ENCODE assay signal across 8 cellular contexts in the genomic region with DNA sequence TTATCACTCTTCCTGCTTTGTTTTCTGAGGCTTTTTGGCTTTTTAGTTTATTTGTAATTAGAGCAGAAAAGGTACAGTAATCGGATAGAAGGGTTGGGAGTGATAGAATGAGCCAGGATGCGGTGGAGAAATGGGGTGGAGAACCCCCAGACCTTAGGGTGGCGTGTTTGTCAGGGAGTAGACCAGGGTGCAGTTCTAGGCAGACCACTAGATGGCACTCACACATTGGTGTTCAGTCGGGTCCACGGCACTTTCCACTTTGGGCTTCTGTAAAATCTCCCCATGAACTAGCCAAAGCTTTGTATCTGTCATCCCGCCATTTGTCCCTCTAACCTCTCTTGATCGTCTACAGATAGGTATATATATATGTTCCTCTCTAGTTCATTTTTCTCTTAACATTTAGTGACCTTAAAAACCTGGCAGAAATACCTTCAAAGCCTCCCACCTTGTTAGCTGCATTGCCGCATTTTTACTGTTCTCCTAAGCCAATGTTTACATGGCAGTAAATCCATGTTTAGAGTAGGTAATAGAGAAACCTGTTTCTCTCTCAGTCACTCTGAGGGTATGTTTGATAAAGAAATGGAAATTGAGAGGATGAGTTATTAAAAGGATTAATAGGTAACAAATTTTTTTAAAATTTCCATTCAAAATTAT. TPM values are rescaled to one million over a fixed set of nuclear protein-coding genes. Genes with fewer than 3 reads are reported as not detected.
DNase-seq lines count a peak whose midpoint lies in the region; TF ChIP-seq lines count a peak whose summit lies in the region.

No MANE protein-coding gene starts in this region.

- 13 to 17% (median 16%) methylated on average over 8 of the region's 8 CpGs for WGBS in ovary, 3 donors

- intact Hi-C loops in activated naive CD4-positive, alpha-beta T cell treated with anti-CD3 and anti-CD28 coated beads for 36 hours (cut with micrococcal nuclease): loop anchor here (1.0 to 10.0 kb wide), 16 partner anchors 51 to 1971 kb away; a partner anchor contains a TSS
- intact Hi-C loops in ovary (cut with DNase I): loop anchor here in 3 of 4 donors (5.0 to 10.0 kb wide), 4 partner anchors 579 to 1469 kb away; no protein-coding TSS in a partner anchor

- H3K27ac ChIP-seq in ovary: no peak overlapping the region

- H3K27me3 Mint-ChIP-seq in activated naive CD4-positive, alpha-beta T cell treated with anti-CD3 and anti-CD28 coated beads for 36 hours (ENCODE audit: low read depth): no peaks in the 10 kb centered on the region
- H3K27me3 Mint-ChIP-seq in type B pancreatic cell: peaks cover 25% of the 10 kb centered on the region

- H3K36me3 ChIP-seq in HAP-1 (replicated peaks) (no peaks in the 10 kb centered on the region), ovary (no peaks in the 10 kb centered on the region)

- in situ Hi-C loops in HAP-1 (cut with MboI; ENCODE audit: low sequenced_read_pairs): loop anchor here (10.0 kb wide), 2 partner anchors 579 to 859 kb away; no protein-coding TSS in a partner anchor

- no peak overlapping the region for H3K27ac Mint-ChIP-seq in activated naive CD4-positive, alpha-beta T cell treated with anti-CD3 and anti-CD28 coated beads for 36 hours
- peak overlapping the region; percentile 2 for H3K27ac Mint-ChIP-seq in type B pancreatic cell

- peak overlapping the region; percentile 39 for H3K4me3 Mint-ChIP-seq in activated naive CD4-positive, alpha-beta T cell treated with anti-CD3 and anti-CD28 coated beads for 36 hours
- H3K4me3 Mint-ChIP-seq in type B pancreatic cell: peak overlapping the region; percentile 70

- no peak for TF ChIP-seq POLR2A in ovary (IDR thresholded peaks at IDR 0.05)

- no peaks in the 10 kb centered on the region for H3K9me3 Mint-ChIP-seq in activated naive CD4-positive, alpha-beta T cell treated with anti-CD3 and anti-CD28 coated beads for 36 hours
- H3K9me3 Mint-ChIP-seq in type B pancreatic cell: no peaks in the 10 kb centered on the region

- no peaks in the 10 kb centered on the region for H3K36me3 Mint-ChIP-seq in activated naive CD4-positive, alpha-beta T cell treated with anti-CD3 and anti-CD28 coated beads for 36 hours (ENCODE audit: low read depth)
- no peaks in the 10 kb centered on the region for H3K36me3 Mint-ChIP-seq in type B pancreatic cell

- TF ChIP-seq CTCF in ovary (IDR thresholded peaks at IDR 0.05) (peak; percentile 67 to 77 (median 72)), type B pancreatic cell (conservative IDR thresholded peaks at IDR 0.05) (peak; percentile 94)

- H3K4me1 Mint-ChIP-seq in activated naive CD4-positive, alpha-beta T cell treated with anti-CD3 and anti-CD28 coated beads for 36 hours (ENCODE audit: low read depth): peaks cover 42% of the 10 kb centered on the region
- H3K4me1 Mint-ChIP-seq in type B pancreatic cell (ENCODE audit: unreplicated experiment): peaks cover 34% of the 10 kb centered on the region

- H3K27me3 ChIP-seq in HAP-1 (ENCODE audit: low read depth) (peaks cover 13% of the 10 kb centered on the region), ovary (no peaks in the 10 kb centered on the region)

- H3K9me3 ChIP-seq in HAP-1 (no peaks in the 10 kb centered on the region), ovary (no peaks in the 10 kb centered on the region)

- TF ChIP-seq EP300 in ovary (IDR thresholded peaks at IDR 0.05): no peak

- DNase-seq in DMS79 treated with DMSO at 0.1 percent for 48 hours (lab: John Stamatoyannopoulos, UW) (peak; percentile 98), HAP-1 (ENCODE audit: low spot score in 2 of 2) (peak; percentile 80 to 85), MV-4-11 (lab: John Stamatoyannopoulos, UW) (peak; percentile 33), SK-N-DZ (ENCODE audit: low spot score) (peak; percentile 64), globus pallidus (ENCODE audit: low spot score) (peak; percentile 71), ovary (peak; percentile 69 to 81 (median 75)), type B pancreatic cell (ENCODE audit: extremely low spot score, unreplicated experiment) (peak; percentile 82)
- DNase-seq in activated naive CD4-positive, alpha-beta T cell treated with anti-CD3 and anti-CD28 coated beads for 36 hours: peak; percentile 93

- CTCF ChIA-PET in activated naive CD4-positive, alpha-beta T cell treated with anti-CD3 and anti-CD28 coated beads for 36 hours (lab: Charles Lee): interaction anchor here (0.6 to 4.1 kb wide), 54 partner anchors 10 to 918 kb away, joined by 3 to 22 read pairs (median 4); a partner anchor contains a TSS

- peaks cover 11% of the 10 kb centered on the region for H3K4me1 ChIP-seq in HAP-1
- H3K4me1 ChIP-seq in ovary (ENCODE audit: insufficient read depth): no peaks in the 10 kb centered on the region

- no peak overlapping the region for H3K4me3 ChIP-seq in HAP-1
- no peak overlapping the region for H3K4me3 ChIP-seq in ovary

RNA-seq across cellular contexts. Expression of a gene that starts 49.7 kb away (rescaled TPM):
- polyA plus RNA-seq in SK-N-DZ (2014; cell fraction: cytosol; rRNA removed): 0.41 and 3.1 TPM in 2 replicates
- 0.52 and 1.2 TPM in 2 replicates for polyA plus RNA-seq in SK-N-DZ (2014; cell fraction: nucleus; rRNA removed)
- total RNA-seq in activated naive CD4-positive, alpha-beta T cell treated with anti-CD3 and anti-CD28 coated beads for 36 hours: 1 to 10 TPM; 5.1 to 5.5 TPM
- total RNA-seq in ovary: 1 to 10 TPM; 2.0 to 7.3 (median 5.7) TPM
- polyA plus RNA-seq in ovary: 10 to 100 TPM in 1 of 2 donors, 1 to 10 TPM in 1; 1.9 to 18.7 TPM
- total RNA-seq in type B pancreatic cell (ENCODE audit: low replicate concordance): 7.2 and 19.6 TPM in 2 replicates

Comparison
In these comparisons a context has a peak if more than half of its experiments do, and no peak if none do; other contexts are left out.
1. DNase-seq: peak in every context shown above with its lines; median percentile 98 in DMS79 treated with DMSO at 0.1 percent for 48 hours; 93 in activated naive CD4-positive, alpha-beta T cell treated with anti-CD3 and anti-CD28 coated beads for 36 hours; 82 in HAP-1; 82 in type B pancreatic cell; 75 in ovary; 71 in globus pallidus; 64 in SK-N-DZ; 33 in MV-4-11.